ENCODE assay signal across 1 cellular context in the genomic region with DNA sequence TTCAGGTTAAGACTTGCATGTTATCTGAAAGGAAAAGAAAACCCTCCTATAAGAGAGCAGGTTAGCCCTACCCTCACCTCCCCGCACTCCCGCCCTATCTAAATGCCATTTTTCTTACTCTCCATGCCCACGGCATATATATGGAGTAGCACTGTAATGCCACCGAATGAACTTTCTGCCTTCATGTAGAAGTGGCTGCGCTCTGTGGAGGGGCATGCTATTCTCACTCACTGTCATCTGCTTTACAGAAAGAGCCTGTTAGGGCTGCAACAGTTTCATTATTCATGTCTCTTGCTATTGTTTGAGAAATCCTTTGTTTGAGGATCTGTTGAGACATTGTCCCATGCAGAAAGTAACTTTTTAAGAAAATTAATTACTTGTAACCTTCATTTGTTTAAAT.
TF ChIP-seq lines count a peak whose summit lies in the region.

No MANE protein-coding gene starts in this region.

TF ChIP-seq in GM12878, 131 proteins besides CTCF, POLR2A, EP300 and RAD21 (continued from another document):
- TF ChIP-seq, protein P1, sequence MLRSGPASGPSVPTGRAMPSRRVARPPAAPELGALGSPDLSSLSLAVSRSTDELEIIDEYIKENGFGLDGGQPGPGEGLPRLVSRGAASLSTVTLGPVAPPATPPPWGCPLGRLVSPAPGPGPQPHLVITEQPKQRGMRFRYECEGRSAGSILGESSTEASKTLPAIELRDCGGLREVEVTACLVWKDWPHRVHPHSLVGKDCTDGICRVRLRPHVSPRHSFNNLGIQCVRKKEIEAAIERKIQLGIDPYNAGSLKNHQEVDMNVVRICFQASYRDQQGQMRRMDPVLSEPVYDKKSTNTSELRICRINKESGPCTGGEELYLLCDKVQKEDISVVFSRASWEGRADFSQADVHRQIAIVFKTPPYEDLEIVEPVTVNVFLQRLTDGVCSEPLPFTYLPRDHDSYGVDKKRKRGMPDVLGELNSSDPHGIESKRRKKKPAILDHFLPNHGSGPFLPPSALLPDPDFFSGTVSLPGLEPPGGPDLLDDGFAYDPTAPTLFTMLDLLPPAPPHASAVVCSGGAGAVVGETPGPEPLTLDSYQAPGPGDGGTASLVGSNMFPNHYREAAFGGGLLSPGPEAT (IDR thresholded peaks at IDR 0.05; ENCODE audit: low read depth), result no peak
- TF ChIP-seq, protein P2, sequence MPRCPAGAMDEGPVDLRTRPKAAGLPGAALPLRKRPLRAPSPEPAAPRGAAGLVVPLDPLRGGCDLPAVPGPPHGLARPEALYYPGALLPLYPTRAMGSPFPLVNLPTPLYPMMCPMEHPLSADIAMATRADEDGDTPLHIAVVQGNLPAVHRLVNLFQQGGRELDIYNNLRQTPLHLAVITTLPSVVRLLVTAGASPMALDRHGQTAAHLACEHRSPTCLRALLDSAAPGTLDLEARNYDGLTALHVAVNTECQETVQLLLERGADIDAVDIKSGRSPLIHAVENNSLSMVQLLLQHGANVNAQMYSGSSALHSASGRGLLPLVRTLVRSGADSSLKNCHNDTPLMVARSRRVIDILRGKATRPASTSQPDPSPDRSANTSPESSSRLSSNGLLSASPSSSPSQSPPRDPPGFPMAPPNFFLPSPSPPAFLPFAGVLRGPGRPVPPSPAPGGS (IDR thresholded peaks at IDR 0.05; ENCODE audit: borderline replicate concordance, insufficient read depth, low read depth, low read length, poor library complexity, severe bottlenecking), result no peak
- TF ChIP-seq CREB1 (IDR thresholded peaks at IDR 0.05; ENCODE audit: low read depth) (no peak), SREBF1 (IDR thresholded peaks at IDR 0.05; ENCODE audit: low read length) (no peak), MEF2A (IDR thresholded peaks at IDR 0.05; ENCODE audit: insufficient read depth, low read depth, low read length) (no peak), NBN (IDR thresholded peaks at IDR 0.05) (no peak), MTA3 (IDR thresholded peaks at IDR 0.05; ENCODE audit: borderline replicate concordance, low read length) (no peak), NFXL1 (IDR thresholded peaks at IDR 0.05; ENCODE audit: borderline replicate concordance) (no peak), IKZF2 (IDR thresholded peaks at IDR 0.05) (no peak), CEBPB (IDR thresholded peaks at IDR 0.05; ENCODE audit: borderline replicate concordance in 1 of 2, low read depth in 2 of 2, low read length in 2 of 2) (no peak), DPF2 (IDR thresholded peaks at IDR 0.05) (no peak)
- TF ChIP-seq, protein P3, sequence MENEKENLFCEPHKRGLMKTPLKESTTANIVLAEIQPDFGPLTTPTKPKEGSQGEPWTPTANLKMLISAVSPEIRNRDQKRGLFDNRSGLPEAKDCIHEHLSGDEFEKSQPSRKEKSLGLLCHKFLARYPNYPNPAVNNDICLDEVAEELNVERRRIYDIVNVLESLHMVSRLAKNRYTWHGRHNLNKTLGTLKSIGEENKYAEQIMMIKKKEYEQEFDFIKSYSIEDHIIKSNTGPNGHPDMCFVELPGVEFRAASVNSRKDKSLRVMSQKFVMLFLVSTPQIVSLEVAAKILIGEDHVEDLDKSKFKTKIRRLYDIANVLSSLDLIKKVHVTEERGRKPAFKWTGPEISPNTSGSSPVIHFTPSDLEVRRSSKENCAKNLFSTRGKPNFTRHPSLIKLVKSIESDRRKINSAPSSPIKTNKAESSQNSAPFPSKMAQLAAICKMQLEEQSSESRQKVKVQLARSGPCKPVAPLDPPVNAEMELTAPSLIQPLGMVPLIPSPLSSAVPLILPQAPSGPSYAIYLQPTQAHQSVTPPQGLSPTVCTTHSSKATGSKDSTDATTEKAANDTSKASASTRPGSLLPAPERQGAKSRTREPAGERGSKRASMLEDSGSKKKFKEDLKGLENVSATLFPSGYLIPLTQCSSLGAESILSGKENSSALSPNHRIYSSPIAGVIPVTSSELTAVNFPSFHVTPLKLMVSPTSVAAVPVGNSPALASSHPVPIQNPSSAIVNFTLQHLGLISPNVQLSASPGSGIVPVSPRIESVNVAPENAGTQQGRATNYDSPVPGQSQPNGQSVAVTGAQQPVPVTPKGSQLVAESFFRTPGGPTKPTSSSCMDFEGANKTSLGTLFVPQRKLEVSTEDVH (IDR thresholded peaks at IDR 0.05; ENCODE audit: low read depth, partially characterized antibody), result no peak
- TF ChIP-seq, protein P4, sequence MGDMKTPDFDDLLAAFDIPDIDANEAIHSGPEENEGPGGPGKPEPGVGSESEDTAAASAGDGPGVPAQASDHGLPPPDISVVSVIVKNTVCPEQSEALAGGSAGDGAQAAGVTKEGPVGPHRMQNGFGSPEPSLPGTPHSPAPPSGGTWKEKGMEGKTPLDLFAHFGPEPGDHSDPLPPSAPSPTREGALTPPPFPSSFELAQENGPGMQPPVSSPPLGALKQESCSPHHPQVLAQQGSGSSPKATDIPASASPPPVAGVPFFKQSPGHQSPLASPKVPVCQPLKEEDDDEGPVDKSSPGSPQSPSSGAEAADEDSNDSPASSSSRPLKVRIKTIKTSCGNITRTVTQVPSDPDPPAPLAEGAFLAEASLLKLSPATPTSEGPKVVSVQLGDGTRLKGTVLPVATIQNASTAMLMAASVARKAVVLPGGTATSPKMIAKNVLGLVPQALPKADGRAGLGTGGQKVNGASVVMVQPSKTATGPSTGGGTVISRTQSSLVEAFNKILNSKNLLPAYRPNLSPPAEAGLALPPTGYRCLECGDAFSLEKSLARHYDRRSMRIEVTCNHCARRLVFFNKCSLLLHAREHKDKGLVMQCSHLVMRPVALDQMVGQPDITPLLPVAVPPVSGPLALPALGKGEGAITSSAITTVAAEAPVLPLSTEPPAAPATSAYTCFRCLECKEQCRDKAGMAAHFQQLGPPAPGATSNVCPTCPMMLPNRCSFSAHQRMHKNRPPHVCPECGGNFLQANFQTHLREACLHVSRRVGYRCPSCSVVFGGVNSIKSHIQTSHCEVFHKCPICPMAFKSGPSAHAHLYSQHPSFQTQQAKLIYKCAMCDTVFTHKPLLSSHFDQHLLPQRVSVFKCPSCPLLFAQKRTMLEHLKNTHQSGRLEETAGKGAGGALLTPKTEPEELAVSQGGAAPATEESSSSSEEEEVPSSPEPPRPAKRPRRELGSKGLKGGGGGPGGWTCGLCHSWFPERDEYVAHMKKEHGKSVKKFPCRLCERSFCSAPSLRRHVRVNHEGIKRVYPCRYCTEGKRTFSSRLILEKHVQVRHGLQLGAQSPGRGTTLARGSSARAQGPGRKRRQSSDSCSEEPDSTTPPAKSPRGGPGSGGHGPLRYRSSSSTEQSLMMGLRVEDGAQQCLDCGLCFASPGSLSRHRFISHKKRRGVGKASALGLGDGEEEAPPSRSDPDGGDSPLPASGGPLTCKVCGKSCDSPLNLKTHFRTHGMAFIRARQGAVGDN (IDR thresholded peaks at IDR 0.05), result no peak
- TF ChIP-seq, protein P5, sequence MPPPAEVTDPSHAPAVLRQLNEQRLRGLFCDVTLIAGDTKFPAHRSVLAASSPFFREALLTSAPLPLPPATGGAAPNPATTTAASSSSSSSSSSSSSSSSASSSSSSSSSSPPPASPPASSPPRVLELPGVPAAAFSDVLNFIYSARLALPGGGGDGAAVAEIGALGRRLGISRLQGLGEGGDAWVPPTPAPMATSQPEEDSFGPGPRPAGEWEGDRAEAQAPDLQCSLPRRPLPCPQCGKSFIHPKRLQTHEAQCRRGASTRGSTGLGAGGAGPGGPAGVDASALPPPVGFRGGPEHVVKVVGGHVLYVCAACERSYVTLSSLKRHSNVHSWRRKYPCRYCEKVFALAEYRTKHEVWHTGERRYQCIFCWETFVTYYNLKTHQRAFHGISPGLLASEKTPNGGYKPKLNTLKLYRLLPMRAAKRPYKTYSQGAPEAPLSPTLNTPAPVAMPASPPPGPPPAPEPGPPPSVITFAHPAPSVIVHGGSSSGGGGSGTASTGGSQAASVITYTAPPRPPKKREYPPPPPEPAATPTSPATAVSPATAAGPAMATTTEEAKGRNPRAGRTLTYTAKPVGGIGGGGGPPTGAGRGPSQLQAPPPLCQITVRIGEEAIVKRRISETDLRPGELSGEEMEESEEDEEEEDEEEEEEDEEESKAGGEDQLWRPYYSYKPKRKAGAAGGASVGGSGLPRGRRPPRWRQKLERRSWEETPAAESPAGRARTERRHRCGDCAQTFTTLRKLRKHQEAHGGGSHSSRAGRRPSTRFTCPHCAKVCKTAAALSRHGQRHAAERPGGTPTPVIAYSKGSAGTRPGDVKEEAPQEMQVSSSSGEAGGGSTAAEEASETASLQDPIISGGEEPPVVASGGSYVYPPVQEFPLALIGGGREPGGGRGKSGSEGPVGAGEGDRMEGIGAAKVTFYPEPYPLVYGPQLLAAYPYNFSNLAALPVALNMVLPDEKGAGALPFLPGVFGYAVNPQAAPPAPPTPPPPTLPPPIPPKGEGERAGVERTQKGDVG (CRISPR knock-in tag; IDR thresholded peaks at IDR 0.05), result no peak
TF ChIP-seq in GM12878: peak in this region for 0.
